ENCODE assay signal across 23 cellular contexts in genomic region chr4:180951312-180951711, GRCh38.
"Had no signal": no experiment of that assay in that cellular context is flagged by ENCODE, and none has a peak within 500 bp of the region (broad histone marks: within the 10 kb centered on the region; RNA-seq: fewer than 3 reads in every experiment).

No MANE protein-coding gene starts in this region.

- H3K4me3 ChIP-seq: colonic mucosa, coronary artery, dorsolateral prefrontal cortex, esophagus muscularis mucosa, esophagus squamous epithelium, gastrocnemius medialis, gastroesophageal sphincter, heart left ventricle, heart right ventricle had no signal

- ATAC-seq: effector memory CD8-positive, alpha-beta T cell; esophagus mucosa; foreskin keratinocyte; gastrocnemius medialis; gastroesophageal sphincter; heart left ventricle; heart right ventricle had no signal

- DNase-seq: colonic mucosa; cortex of kidney; dermis blood vessel endothelial cell; dorsolateral prefrontal cortex; effector CD4-positive, alpha-beta T cell; effector CD8-positive, alpha-beta T cell; effector memory CD4-positive, alpha-beta T cell; effector memory CD8-positive, alpha-beta T cell; endodermal cell; erythroblast; esophagus squamous epithelium; foreskin fibroblast; foreskin keratinocyte; foreskin melanocyte; gastrocnemius medialis; glutamatergic neuron; head of caudate nucleus; heart left ventricle; heart right ventricle had no signal
